In the genomic region with DNA sequence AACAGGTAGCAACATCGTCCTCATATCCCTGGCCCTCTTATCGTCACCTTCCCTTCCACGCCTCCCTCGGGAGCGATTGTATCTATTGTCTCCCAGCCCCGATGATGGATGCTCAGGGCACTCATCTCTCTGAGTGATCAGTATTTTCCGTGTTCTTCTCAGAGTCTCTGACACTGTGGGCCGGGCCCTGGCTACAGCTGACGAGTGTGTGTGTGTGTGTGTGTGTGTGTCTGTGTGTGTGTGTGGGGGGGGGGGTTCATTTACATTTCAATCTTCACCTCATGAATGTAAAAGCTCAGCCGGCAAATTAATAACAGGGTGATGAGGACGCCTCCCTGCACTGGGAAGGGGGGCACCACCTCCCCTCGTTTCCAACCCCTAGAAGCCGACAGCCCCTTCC, we compare ENCODE assay signal across 16 cellular contexts.
"Had no signal": no experiment of that assay in that cellular context is flagged by ENCODE, and none has a peak within 500 bp of the region (broad histone marks: within the 10 kb centered on the region; RNA-seq: fewer than 3 reads in every experiment).

No MANE protein-coding gene starts in this region.

- ATAC-seq: activated CD4-positive, alpha-beta T cell treated with anti-CD3 and anti-CD28 coated beads for 36 hours; left lung had no signal

- H3K36me3 ChIP-seq: cardiac muscle cell, left lung had no signal

- H3K9me3 ChIP-seq: left lung had no signal

- DNase-seq: activated CD4-positive, alpha-beta memory T cell treated with anti-CD3 and anti-CD28 coated beads for 36 hours; activated CD4-positive, alpha-beta T cell treated with anti-CD3 and anti-CD28 coated beads for 36 hours; activated naive CD4-positive, alpha-beta T cell treated with Interleukin-2 at 50 U/mL for 16 hours; activated naive CD8-positive, alpha-beta T cell treated with anti-CD3 and anti-CD28 coated beads, Interleukin-2, amount 10 ng/mL, durations not matched to agents 7 days and 5 days; amygdala; dermis blood vessel endothelial cell; foreskin fibroblast; hypothalamus; left lung; mammary epithelial cell; stimulated activated CD4-positive, alpha-beta T cell treated with anti-CD3 and anti-CD28 coated beads, Interleukin-12 subunit alpha, Interleukin-12 subunit beta, amount 100 ng/mL, for 4 hours; stimulated activated CD4-positive, alpha-beta T cell treated with anti-CD3 and anti-CD28 coated beads, Interleukin-1b, Interleukin-23, amount 100 ng/mL, for 48 hours; stimulated activated CD8-positive, alpha-beta memory T cell treated with anti-CD3 and anti-CD28 coated beads, Interleukin-4, amount 100 ng/mL, for 48 hours; stimulated activated naive CD4-positive, alpha-beta T cell had no signal

- H3K4me3 ChIP-seq: cardiac muscle cell, left lung had no signal

- H3K4me1 ChIP-seq: left lung had no signal

- H3K27ac ChIP-seq: cardiac muscle cell, epithelial cell of prostate, left lung had no signal
